In the genomic region with DNA sequence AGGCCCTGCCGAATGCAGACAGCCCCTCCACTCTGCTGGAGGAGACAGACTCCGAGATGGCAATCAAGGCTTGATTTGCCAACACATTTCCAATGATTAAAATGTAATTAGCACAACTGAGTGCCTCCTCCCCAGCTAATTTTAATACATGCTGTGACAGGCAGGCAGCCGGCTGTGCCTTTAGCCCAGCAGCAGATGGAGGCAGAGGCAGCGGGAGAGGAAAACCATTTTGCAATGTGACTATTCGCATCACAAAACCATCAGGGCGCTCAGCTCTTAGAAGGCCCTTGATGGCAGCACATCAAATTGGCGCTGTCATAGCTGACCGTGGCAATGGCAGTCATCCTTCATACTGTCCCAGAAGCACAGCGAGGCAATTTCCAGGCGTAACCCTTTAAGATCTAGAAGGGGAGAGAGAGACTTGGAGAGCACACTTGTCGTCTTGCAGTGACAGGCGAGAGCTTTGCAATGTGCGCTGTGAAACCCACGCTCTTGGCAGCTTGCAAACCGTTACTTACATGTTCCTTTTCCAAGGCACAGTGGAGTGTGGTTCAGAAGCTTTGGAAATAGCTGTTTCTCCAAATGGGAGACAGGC, we compare ENCODE assay signal across 17 cellular contexts.
DNase-seq lines count a peak whose midpoint lies in the region; ATAC-seq, FAIRE-seq and TF ChIP-seq lines count a peak whose summit lies in the region.
"Had no signal": no experiment of that assay in that cellular context is flagged by ENCODE, and none has a peak within 500 bp of the region (broad histone marks: within the 10 kb centered on the region; RNA-seq: fewer than 3 reads in every experiment).

No MANE protein-coding gene starts in this region.

- H2BK12ac ChIP-seq in H1 (ENCODE audit: low read depth, low read length): no peak overlapping the region

- no peak overlapping the region for H3K56ac ChIP-seq in H1 (replicated peaks; ENCODE audit: insufficient read length, low read depth, low read length)

- no peaks in the 10 kb centered on the region for H3K23me2 ChIP-seq in H1 (ENCODE audit: low read depth, low read length)

- CTCF ChIA-PET in H1 (lab: Charles Lee; ENCODE audit: partially characterized antibody): interaction anchor here (0.7 to 2.3 kb wide), 6 partner anchors 9 to 281 kb away, joined by 3 to 10 read pairs (median 4); no protein-coding TSS in a partner anchor

- H3K27me3 Mint-ChIP-seq in effector memory CD8-positive, alpha-beta T cell: no peaks in the 10 kb centered on the region
- H3K27me3 Mint-ChIP-seq: activated CD4-positive, alpha-beta memory T cell treated with anti-CD3 and anti-CD28 coated beads, Interleukin-2, amount 10 ng/mL, durations not matched to agents 7 days and 5 days; activated naive CD4-positive, alpha-beta T cell treated with anti-CD3 and anti-CD28 coated beads, Interleukin-2, amount 10 ng/mL, durations not matched to agents 7 days and 5 days; dendritic cell treated with granulocyte-macrophage colony-stimulating factor and Interleukin-4, amounts not matched to agents 40 ng/mL and 50 ng/mL, for 4 days; type B pancreatic cell had no signal

- peaks cover 0 to 11% of the 10 kb centered on the region in 2 donors for H3K4me1 Mint-ChIP-seq in effector memory CD8-positive, alpha-beta T cell (ENCODE audit: low read depth in 2 of 2)
- H3K4me1 Mint-ChIP-seq: activated CD4-positive, alpha-beta memory T cell treated with anti-CD3 and anti-CD28 coated beads, Interleukin-2, amount 10 ng/mL, durations not matched to agents 7 days and 5 days; activated naive CD4-positive, alpha-beta T cell treated with anti-CD3 and anti-CD28 coated beads, Interleukin-2, amount 10 ng/mL, durations not matched to agents 7 days and 5 days had no signal

- no peak overlapping the region for H3K4ac ChIP-seq in H1 (replicated peaks; ENCODE audit: insufficient read length, low read depth, low read length)

- no peaks in the 10 kb centered on the region; a peak in 2 of 7 replicates for H3K27me3 ChIP-seq in H1 (replicated peaks in 1 of 4; ENCODE audit: control insufficient read depth in 3 of 4, extremely low read depth in 1 of 4, insufficient read depth in 3 of 4, low read length in 3 of 4)

- H4K8ac ChIP-seq in H1 (ENCODE audit: extremely low read depth, insufficient read depth, low read length): no peak overlapping the region

- H2AK5ac ChIP-seq in H1 (ENCODE audit: low read depth, low read length): no peak overlapping the region

- no peak overlapping the region for H3K23ac ChIP-seq in H1 (ENCODE audit: insufficient read length)

- no peak for TF ChIP-seq POLR2A in H1 (IDR thresholded peaks at IDR 0.05; ENCODE audit: control extremely low read depth in 1 of 2, low read depth in 2 of 2, low read length in 2 of 2)

- H3K14ac ChIP-seq in H1 (ENCODE audit: insufficient read length): no peak overlapping the region

- TF ChIP-seq CTCF in H1 (IDR thresholded peaks at IDR 0.05; ENCODE audit: control extremely low read depth in 1 of 3, insufficient read depth in 1 of 3, low read depth in 1 of 3, low read length in 3 of 3): peak; percentile 17 to 32 (median 23); a peak in 3 of 4 replicates

- H3K36me3 ChIP-seq in H1 (ENCODE audit: control insufficient read depth in 2 of 4, insufficient read depth in 4 of 4, low read length in 3 of 4): no peaks in the 10 kb centered on the region

- DNase-seq in ELF-1 (ENCODE audit: low read depth, low spot score) (peak; percentile 21), NCI-H446 treated with DMSO at 0.1 percent for 48 hours (lab: John Stamatoyannopoulos, UW) (peak; percentile 72), H1 (ENCODE audit: low read depth in 1 of 2, low spot score in 2 of 2) (peak in 1 of 2 experiments; percentile 55), posterior cingulate gyrus (peak; percentile 26 to 94 (median 62)), amniotic stem cell (lab: John Stamatoyannopoulos, UW) (no peak), H4 (ENCODE audit: low spot score) (no peak)
- no peak for DNase-seq in stimulated activated CD4-positive, alpha-beta T cell treated with anti-CD3 and anti-CD28 coated beads, Interleukin-2, amount 100 ng/mL, for 24 hours
- DNase-seq in effector memory CD8-positive, alpha-beta T cell: no peak
- DNase-seq: activated CD4-positive, alpha-beta memory T cell treated with anti-CD3 and anti-CD28 coated beads, Interleukin-2, amount 10 ng/mL, durations not matched to agents 7 days and 5 days; activated naive CD4-positive, alpha-beta T cell treated with anti-CD3 and anti-CD28 coated beads, Interleukin-2, amount 10 ng/mL, durations not matched to agents 7 days and 5 days; Calu3; kidney glomerular epithelial cell had no signal

- FAIRE-seq in H1 (lab: Jason Lieb, UNC): peak; percentile 13

- no peak for TF ChIP-seq EP300 in H1 (IDR thresholded peaks at IDR 0.05; ENCODE audit: borderline replicate concordance in 1 of 2, low read depth in 2 of 2, low read length in 2 of 2)

- peak overlapping the region; percentile 73; the same call in 1 of the 2 replicates for H2BK5ac ChIP-seq in H1 (ENCODE audit: low read depth, low read length)

- POLR2A ChIA-PET in H1 (lab: Charles Lee; ENCODE audit: partially characterized antibody): interaction anchor here (1.0 to 1.3 kb wide), 3 partner anchors 10 to 26 kb away, joined by 3 to 4 read pairs (median 3); no protein-coding TSS in a partner anchor

- TF ChIP-seq RAD21 in H1 (IDR thresholded peaks at IDR 0.05 in 1 of 2, conservative IDR thresholded peaks at IDR 0.05 in 1 of 2; ENCODE audit: low read depth in 2 of 2, low read length in 2 of 2): peak; percentile 51 to 64

- H4K5ac ChIP-seq in H1 (ENCODE audit: insufficient read length, low read depth, low read length): no peak overlapping the region

- no peak overlapping the region for H3K4me3 Mint-ChIP-seq in effector memory CD8-positive, alpha-beta T cell
- H3K4me3 Mint-ChIP-seq: activated CD4-positive, alpha-beta memory T cell treated with anti-CD3 and anti-CD28 coated beads, Interleukin-2, amount 10 ng/mL, durations not matched to agents 7 days and 5 days; activated naive CD4-positive, alpha-beta T cell treated with anti-CD3 and anti-CD28 coated beads, Interleukin-2, amount 10 ng/mL, durations not matched to agents 7 days and 5 days; dendritic cell treated with granulocyte-macrophage colony-stimulating factor and Interleukin-4, amounts not matched to agents 40 ng/mL and 50 ng/mL, for 4 days; nephron; T-helper 1 cell treated with Interleukin-12 subunit alpha and Interleukin-12 subunit beta and Interleukin-4 antibody, amounts not matched to agents 30 μg/mL and 1 μg/mL, for 36 hours; type B pancreatic cell had no signal

- intact Hi-C loops in posterior cingulate gyrus (cut with DNase I): loop anchor here (10.0 kb wide), 1 partner anchor 278 kb away; no protein-coding TSS in a partner anchor

- no peaks in the 10 kb centered on the region for H3K9me3 ChIP-seq in H1 (ENCODE audit: insufficient read depth in 2 of 2, low read depth in 1 of 2, low read length in 1 of 2)

- ATAC-seq in effector memory CD8-positive, alpha-beta T cell (replicated peaks): no peak
- ATAC-seq: Panc1 had no signal

- no peak overlapping the region for H3K4me3 ChIP-seq in H1 (ENCODE audit: extremely low read depth in 1 of 4, insufficient read depth in 2 of 4, low read depth in 3 of 4, low read length in 4 of 4)

- no peak overlapping the region for H3K27ac ChIP-seq in H1 (ENCODE audit: low read depth, low read length)

- WGBS in H1 (ENCODE audit: extremely low coverage in 1 of 2, insufficient coverage in 1 of 2, insufficient read length in 1 of 2, insufficient replicate concordance in 2 of 2, low coverage in 1 of 2, low lambda C conversion rate in 2 of 2, missing lambda C conversion rate in 1 of 2), 2 experiments: 63% methylated on average over 15 of the region's 15 CpGs; no CpG with 5 or more reads in 1 of the 2 experiments

- H3K4me2 ChIP-seq in H1 (ENCODE audit: insufficient read depth in 1 of 2, low read depth in 2 of 2, low read length in 2 of 2): peak overlapping the region in 1 of 2 experiments; percentile 23; a peak in 1 of 4 replicates

- peaks cover 3 to 12% (median 11%) of the 10 kb centered on the region in 4 experiments; a peak in 6 of 7 replicates for H3K4me1 ChIP-seq in H1 (replicated peaks in 1 of 4; ENCODE audit: control insufficient read depth in 3 of 4, insufficient read depth in 4 of 4, low read length in 3 of 4)

- no peak overlapping the region for H3K18ac ChIP-seq in H1 (ENCODE audit: extremely low read depth, low read length)

- no peak overlapping the region for H4K91ac ChIP-seq in H1 (replicated peaks; ENCODE audit: insufficient read length, low read length)

- no peaks in the 10 kb centered on the region for H3K36me3 Mint-ChIP-seq in effector memory CD8-positive, alpha-beta T cell (ENCODE audit: insufficient read depth)
- H3K36me3 Mint-ChIP-seq: activated naive CD4-positive, alpha-beta T cell treated with anti-CD3 and anti-CD28 coated beads, Interleukin-2, amount 10 ng/mL, durations not matched to agents 7 days and 5 days had no signal

- H3K27ac Mint-ChIP-seq in effector memory CD8-positive, alpha-beta T cell: peak overlapping the region in 1 of 2 donors; percentile 26
- H3K27ac Mint-ChIP-seq: activated CD4-positive, alpha-beta memory T cell treated with anti-CD3 and anti-CD28 coated beads, Interleukin-2, amount 10 ng/mL, durations not matched to agents 7 days and 5 days; activated naive CD4-positive, alpha-beta T cell treated with anti-CD3 and anti-CD28 coated beads, Interleukin-2, amount 10 ng/mL, durations not matched to agents 7 days and 5 days; dendritic cell treated with granulocyte-macrophage colony-stimulating factor and Interleukin-4, amounts not matched to agents 40 ng/mL and 50 ng/mL, for 4 days; T-helper 1 cell treated with Interleukin-12 subunit alpha and Interleukin-12 subunit beta and Interleukin-4 antibody, amounts not matched to agents 30 μg/mL and 1 μg/mL, for 36 hours had no signal

- H3K79me2 ChIP-seq in H1 (ENCODE audit: control insufficient read depth in 1 of 2, insufficient read depth in 2 of 2, low read length in 2 of 2): no peaks in the 10 kb centered on the region

- H4K20me1 ChIP-seq in H1 (replicated peaks in 1 of 2; ENCODE audit: control insufficient read depth in 1 of 2, insufficient read depth in 2 of 2, low read length in 2 of 2): no peaks in the 10 kb centered on the region

- no peak overlapping the region for H2BK120ac ChIP-seq in H1 (replicated peaks; ENCODE audit: low read depth, low read length)

- H3K9me3 Mint-ChIP-seq in effector memory CD8-positive, alpha-beta T cell: no peaks in the 10 kb centered on the region
- H3K9me3 Mint-ChIP-seq: activated CD4-positive, alpha-beta memory T cell treated with anti-CD3 and anti-CD28 coated beads, Interleukin-2, amount 10 ng/mL, durations not matched to agents 7 days and 5 days; activated naive CD4-positive, alpha-beta T cell treated with anti-CD3 and anti-CD28 coated beads, Interleukin-2, amount 10 ng/mL, durations not matched to agents 7 days and 5 days; dendritic cell treated with granulocyte-macrophage colony-stimulating factor and Interleukin-4, amounts not matched to agents 40 ng/mL and 50 ng/mL, for 4 days; nephron; T-helper 1 cell treated with Interleukin-12 subunit alpha and Interleukin-12 subunit beta and Interleukin-4 antibody, amounts not matched to agents 30 μg/mL and 1 μg/mL, for 36 hours; type B pancreatic cell had no signal

- no peak overlapping the region for H3K9ac ChIP-seq in H1 (replicated peaks in 1 of 4; ENCODE audit: extremely low read depth in 1 of 4, low read depth in 3 of 4, low read length in 3 of 4)

- H2BK20ac ChIP-seq in H1 (ENCODE audit: low read length): peak overlapping the region; percentile 43; the same call in 1 of the 2 replicates

- no peaks in the 10 kb centered on the region for H3K79me1 ChIP-seq in H1 (ENCODE audit: low read depth, low read length)

- H2BK15ac ChIP-seq in H1 (ENCODE audit: low read length): peak overlapping the region; percentile 19; the same call in 1 of the 2 replicates

- no peak overlapping the region for H2AFZ ChIP-seq in H1 (ENCODE audit: low read length)

Comparison
In these comparisons a context has a peak if more than half of its experiments do, and no peak if none do; other contexts are left out.
1. DNase-seq: peak in ELF-1 (single experiment), NCI-H446 treated with DMSO at 0.1 percent for 48 hours (single experiment) and posterior cingulate gyrus (10 of 10); none in amniotic stem cell (single experiment), stimulated activated CD4-positive, alpha-beta T cell treated with anti-CD3 and anti-CD28 coated beads, Interleukin-2, amount 100 ng/mL, for 24 hours (0 of 2), H4 (single experiment) and effector memory CD8-positive, alpha-beta T cell (0 of 3).